ENCODE assay signal across 2 cellular contexts in the genomic region with DNA sequence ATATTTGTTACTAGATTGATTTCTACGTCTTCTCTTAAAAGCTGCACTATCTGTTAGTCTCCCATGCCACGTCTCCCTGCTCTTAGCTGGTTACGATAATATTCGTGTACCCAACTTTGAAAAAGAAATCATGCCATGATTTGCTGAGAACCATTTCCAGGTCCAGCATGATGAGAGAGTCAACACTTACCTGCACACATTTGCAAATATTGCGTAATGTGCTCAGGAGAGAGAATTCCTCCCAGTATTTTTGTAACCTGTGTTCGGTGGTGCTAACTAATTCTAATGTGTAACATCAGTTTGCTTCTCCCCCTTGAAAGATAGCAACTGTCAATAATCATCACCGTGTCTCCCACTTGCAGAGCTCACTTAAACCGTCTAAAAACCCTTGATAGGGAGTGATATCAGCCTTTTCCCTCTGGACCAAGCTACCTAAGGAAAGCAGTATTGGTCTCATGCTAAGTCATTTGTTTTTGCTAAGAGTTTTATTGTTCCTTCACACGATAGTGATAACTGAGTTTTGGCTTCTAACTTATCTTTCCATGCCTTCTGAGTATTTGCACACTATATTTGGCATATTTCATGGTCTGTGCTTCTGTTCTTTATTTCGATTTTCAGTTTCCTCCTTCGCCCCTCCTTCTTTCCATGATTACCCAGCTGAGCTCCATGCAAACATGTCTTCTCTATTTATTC.
TF ChIP-seq lines count a peak whose summit lies in the region.

No MANE protein-coding gene starts in this region.

TF ChIP-seq in Ishikawa, 13 proteins besides CTCF, POLR2A, EP300 and RAD21 (continued from another document):
- TF ChIP-seq YY1 (IDR thresholded peaks at IDR 0.05; ENCODE audit: low read depth) (no peak), CEBPB (IDR thresholded peaks at IDR 0.05) (peak; percentile 83), CREB1 (IDR thresholded peaks at IDR 0.05; ENCODE audit: low read depth) (no peak), TAF1 (IDR thresholded peaks at IDR 0.05; ENCODE audit: low read depth) (no peak)
- TF ChIP-seq, protein P1, sequence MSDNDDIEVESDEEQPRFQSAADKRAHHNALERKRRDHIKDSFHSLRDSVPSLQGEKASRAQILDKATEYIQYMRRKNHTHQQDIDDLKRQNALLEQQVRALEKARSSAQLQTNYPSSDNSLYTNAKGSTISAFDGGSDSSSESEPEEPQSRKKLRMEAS (IDR thresholded peaks at IDR 0.05) = no peak
- TF ChIP-seq, protein P2, sequence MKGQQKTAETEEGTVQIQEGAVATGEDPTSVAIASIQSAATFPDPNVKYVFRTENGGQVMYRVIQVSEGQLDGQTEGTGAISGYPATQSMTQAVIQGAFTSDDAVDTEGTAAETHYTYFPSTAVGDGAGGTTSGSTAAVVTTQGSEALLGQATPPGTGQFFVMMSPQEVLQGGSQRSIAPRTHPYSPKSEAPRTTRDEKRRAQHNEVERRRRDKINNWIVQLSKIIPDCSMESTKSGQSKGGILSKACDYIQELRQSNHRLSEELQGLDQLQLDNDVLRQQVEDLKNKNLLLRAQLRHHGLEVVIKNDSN (IDR thresholded peaks at IDR 0.05) = no peak

TF ChIP-seq in K562, 482 proteins besides CTCF, POLR2A, EP300 and RAD21 (continued from another document and continues in another):
- TF ChIP-seq MEIS2 (IDR thresholded peaks at IDR 0.05; ENCODE audit: partially characterized antibody) (peak; percentile 70), GATAD2A (IDR thresholded peaks at IDR 0.05) (0 out of 2 replicates have a peak, but pooled peaks have one; percentile 58), FOXK2 (conservative IDR thresholded peaks at IDR 0.05 in 1 of 2, IDR thresholded peaks at IDR 0.05 in 1 of 2; ENCODE audit: low read depth in 2 of 2) (no peak), CXXC5 (CRISPR knock-in tag; IDR thresholded peaks at IDR 0.05) (peak; percentile 21; the same call in 1 of the 2 replicates), HDAC2 (IDR thresholded peaks at IDR 0.05) (0 out of 2 replicates have a peak, but pooled peaks have one; percentile 42), ZNF583 (CRISPR knock-in tag; IDR thresholded peaks at IDR 0.05) (no peak), ATF1 (CRISPR knock-in tag; IDR thresholded peaks at IDR 0.05) (no peak), ATF1 (tag; IDR thresholded peaks at IDR 0.05) (peak; percentile 25; the same call in 1 of the 2 replicates), GABPA (tag; conservative IDR thresholded peaks at IDR 0.05; ENCODE audit: low read depth) (peak; percentile 16; the same call in 1 of the 2 replicates), TRIM24 (IDR thresholded peaks at IDR 0.05) (peak in 1 of 2 experiments; percentile 63; a peak in 3 of 4 replicates), TEAD4 (IDR thresholded peaks at IDR 0.05; ENCODE audit: low read length) (peak; percentile 57), TEAD4 (CRISPR knock-in tag; IDR thresholded peaks at IDR 0.05; ENCODE audit: borderline replicate concordance) (no peak), MEF2A (IDR thresholded peaks at IDR 0.05; ENCODE audit: control insufficient read depth, low read depth, low read length) (peak; percentile 60; the same call in 1 of the 2 replicates), BRCA1 (IDR thresholded peaks at IDR 0.05) (no peak), BRCA1 (CRISPR knock-in tag; IDR thresholded peaks at IDR 0.05) (no peak), KLF16 (IDR thresholded peaks at IDR 0.05) (peak; percentile 45; the same call in 1 of the 2 replicates), MTA2 (IDR thresholded peaks at IDR 0.05; ENCODE audit: low read depth) (peak; percentile 49; the same call in 1 of the 2 replicates), NRF1 (conservative IDR thresholded peaks at IDR 0.05 in 1 of 2, IDR thresholded peaks at IDR 0.05 in 1 of 2) (no peak), LCOR (CRISPR knock-in tag; IDR thresholded peaks at IDR 0.05) (peak; percentile 20; the same call in 1 of the 2 replicates), CEBPB (tag; IDR thresholded peaks at IDR 0.05) (peak; percentile 99), ARID1B (IDR thresholded peaks at IDR 0.05) (peak; percentile 91), KDM1A (IDR thresholded peaks at IDR 0.05) (peak in 1 of 2 experiments; percentile 23; a peak in 1 of 4 replicates), ZNF224 (CRISPR knock-in tag; IDR thresholded peaks at IDR 0.05) (no peak), SAFB2 (IDR thresholded peaks at IDR 0.05; ENCODE audit: borderline replicate concordance, low read depth, low read length, severe bottlenecking) (no peak)
- TF ChIP-seq, protein P3, sequence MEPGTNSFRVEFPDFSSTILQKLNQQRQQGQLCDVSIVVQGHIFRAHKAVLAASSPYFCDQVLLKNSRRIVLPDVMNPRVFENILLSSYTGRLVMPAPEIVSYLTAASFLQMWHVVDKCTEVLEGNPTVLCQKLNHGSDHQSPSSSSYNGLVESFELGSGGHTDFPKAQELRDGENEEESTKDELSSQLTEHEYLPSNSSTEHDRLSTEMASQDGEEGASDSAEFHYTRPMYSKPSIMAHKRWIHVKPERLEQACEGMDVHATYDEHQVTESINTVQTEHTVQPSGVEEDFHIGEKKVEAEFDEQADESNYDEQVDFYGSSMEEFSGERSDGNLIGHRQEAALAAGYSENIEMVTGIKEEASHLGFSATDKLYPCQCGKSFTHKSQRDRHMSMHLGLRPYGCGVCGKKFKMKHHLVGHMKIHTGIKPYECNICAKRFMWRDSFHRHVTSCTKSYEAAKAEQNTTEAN (CRISPR knock-in tag; IDR thresholded peaks at IDR 0.05) = no peak
- TF ChIP-seq, protein P4, sequence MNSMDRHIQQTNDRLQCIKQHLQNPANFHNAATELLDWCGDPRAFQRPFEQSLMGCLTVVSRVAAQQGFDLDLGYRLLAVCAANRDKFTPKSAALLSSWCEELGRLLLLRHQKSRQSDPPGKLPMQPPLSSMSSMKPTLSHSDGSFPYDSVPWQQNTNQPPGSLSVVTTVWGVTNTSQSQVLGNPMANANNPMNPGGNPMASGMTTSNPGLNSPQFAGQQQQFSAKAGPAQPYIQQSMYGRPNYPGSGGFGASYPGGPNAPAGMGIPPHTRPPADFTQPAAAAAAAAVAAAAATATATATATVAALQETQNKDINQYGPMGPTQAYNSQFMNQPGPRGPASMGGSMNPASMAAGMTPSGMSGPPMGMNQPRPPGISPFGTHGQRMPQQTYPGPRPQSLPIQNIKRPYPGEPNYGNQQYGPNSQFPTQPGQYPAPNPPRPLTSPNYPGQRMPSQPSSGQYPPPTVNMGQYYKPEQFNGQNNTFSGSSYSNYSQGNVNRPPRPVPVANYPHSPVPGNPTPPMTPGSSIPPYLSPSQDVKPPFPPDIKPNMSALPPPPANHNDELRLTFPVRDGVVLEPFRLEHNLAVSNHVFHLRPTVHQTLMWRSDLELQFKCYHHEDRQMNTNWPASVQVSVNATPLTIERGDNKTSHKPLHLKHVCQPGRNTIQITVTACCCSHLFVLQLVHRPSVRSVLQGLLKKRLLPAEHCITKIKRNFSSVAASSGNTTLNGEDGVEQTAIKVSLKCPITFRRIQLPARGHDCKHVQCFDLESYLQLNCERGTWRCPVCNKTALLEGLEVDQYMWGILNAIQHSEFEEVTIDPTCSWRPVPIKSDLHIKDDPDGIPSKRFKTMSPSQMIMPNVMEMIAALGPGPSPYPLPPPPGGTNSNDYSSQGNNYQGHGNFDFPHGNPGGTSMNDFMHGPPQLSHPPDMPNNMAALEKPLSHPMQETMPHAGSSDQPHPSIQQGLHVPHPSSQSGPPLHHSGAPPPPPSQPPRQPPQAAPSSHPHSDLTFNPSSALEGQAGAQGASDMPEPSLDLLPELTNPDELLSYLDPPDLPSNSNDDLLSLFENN (IDR thresholded peaks at IDR 0.05; ENCODE audit: low read depth in 2 of 2, low read length in 2 of 2) = no peak
- TF ChIP-seq, protein P5, sequence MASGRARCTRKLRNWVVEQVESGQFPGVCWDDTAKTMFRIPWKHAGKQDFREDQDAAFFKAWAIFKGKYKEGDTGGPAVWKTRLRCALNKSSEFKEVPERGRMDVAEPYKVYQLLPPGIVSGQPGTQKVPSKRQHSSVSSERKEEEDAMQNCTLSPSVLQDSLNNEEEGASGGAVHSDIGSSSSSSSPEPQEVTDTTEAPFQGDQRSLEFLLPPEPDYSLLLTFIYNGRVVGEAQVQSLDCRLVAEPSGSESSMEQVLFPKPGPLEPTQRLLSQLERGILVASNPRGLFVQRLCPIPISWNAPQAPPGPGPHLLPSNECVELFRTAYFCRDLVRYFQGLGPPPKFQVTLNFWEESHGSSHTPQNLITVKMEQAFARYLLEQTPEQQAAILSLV (tag; IDR thresholded peaks at IDR 0.05) = peak; percentile 92
- TF ChIP-seq, protein P6, sequence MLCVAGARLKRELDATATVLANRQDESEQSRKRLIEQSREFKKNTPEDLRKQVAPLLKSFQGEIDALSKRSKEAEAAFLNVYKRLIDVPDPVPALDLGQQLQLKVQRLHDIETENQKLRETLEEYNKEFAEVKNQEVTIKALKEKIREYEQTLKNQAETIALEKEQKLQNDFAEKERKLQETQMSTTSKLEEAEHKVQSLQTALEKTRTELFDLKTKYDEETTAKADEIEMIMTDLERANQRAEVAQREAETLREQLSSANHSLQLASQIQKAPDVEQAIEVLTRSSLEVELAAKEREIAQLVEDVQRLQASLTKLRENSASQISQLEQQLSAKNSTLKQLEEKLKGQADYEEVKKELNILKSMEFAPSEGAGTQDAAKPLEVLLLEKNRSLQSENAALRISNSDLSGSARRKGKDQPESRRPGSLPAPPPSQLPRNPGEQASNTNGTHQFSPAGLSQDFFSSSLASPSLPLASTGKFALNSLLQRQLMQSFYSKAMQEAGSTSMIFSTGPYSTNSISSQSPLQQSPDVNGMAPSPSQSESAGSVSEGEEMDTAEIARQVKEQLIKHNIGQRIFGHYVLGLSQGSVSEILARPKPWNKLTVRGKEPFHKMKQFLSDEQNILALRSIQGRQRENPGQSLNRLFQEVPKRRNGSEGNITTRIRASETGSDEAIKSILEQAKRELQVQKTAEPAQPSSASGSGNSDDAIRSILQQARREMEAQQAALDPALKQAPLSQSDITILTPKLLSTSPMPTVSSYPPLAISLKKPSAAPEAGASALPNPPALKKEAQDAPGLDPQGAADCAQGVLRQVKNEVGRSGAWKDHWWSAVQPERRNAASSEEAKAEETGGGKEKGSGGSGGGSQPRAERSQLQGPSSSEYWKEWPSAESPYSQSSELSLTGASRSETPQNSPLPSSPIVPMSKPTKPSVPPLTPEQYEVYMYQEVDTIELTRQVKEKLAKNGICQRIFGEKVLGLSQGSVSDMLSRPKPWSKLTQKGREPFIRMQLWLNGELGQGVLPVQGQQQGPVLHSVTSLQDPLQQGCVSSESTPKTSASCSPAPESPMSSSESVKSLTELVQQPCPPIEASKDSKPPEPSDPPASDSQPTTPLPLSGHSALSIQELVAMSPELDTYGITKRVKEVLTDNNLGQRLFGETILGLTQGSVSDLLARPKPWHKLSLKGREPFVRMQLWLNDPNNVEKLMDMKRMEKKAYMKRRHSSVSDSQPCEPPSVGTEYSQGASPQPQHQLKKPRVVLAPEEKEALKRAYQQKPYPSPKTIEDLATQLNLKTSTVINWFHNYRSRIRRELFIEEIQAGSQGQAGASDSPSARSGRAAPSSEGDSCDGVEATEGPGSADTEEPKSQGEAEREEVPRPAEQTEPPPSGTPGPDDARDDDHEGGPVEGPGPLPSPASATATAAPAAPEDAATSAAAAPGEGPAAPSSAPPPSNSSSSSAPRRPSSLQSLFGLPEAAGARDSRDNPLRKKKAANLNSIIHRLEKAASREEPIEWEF (CRISPR knock-in tag; IDR thresholded peaks at IDR 0.05) = peak; percentile 70; the same call in 1 of the 2 replicates
- TF ChIP-seq, protein P7, sequence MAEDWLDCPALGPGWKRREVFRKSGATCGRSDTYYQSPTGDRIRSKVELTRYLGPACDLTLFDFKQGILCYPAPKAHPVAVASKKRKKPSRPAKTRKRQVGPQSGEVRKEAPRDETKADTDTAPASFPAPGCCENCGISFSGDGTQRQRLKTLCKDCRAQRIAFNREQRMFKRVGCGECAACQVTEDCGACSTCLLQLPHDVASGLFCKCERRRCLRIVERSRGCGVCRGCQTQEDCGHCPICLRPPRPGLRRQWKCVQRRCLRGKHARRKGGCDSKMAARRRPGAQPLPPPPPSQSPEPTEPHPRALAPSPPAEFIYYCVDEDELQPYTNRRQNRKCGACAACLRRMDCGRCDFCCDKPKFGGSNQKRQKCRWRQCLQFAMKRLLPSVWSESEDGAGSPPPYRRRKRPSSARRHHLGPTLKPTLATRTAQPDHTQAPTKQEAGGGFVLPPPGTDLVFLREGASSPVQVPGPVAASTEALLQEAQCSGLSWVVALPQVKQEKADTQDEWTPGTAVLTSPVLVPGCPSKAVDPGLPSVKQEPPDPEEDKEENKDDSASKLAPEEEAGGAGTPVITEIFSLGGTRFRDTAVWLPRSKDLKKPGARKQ (CRISPR knock-in tag; IDR thresholded peaks at IDR 0.05) = 0 out of 2 replicates have a peak, but pooled peaks have one; percentile 36
